In the genomic region with DNA sequence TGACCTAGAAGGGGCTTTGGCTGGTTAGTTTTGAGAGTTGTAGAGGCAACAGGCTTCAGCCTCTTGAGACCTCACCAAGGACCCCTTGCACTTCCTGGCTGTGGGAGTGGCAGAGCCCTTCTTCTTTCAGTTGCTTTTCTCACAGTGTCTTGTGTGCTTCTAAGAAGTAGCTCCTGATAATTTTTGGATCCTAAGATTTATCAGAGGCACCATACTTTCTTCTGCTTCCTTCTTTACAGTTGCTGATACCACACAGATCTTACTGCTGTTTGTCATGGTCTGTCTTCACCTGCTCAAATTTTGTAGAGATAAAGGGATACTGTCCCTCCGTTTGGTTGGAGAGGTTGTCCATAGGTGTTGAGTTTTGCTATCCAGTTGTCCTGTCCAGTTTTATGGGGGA, we compare ENCODE assay signal across 21 cellular contexts. TPM values are rescaled to one million over a fixed set of nuclear protein-coding genes. Genes with fewer than 3 reads are reported as not detected.
DNase-seq lines count a peak whose midpoint lies in the region; ATAC-seq and TF ChIP-seq lines count a peak whose summit lies in the region.
"Had no signal": no experiment of that assay in that cellular context is flagged by ENCODE, and none has a peak within 500 bp of the region (broad histone marks: within the 10 kb centered on the region; RNA-seq: fewer than 3 reads in every experiment).

No MANE protein-coding gene starts in this region.

- no peak for ATAC-seq in right cardiac atrium
- no peak for ATAC-seq in stimulated activated naive B cell treated with anti-CD40 and anti-IgM and Interleukin-4, amounts not matched to agents 10 μg/mL and 1 μg/mL and 100 μg/mL, for 72 hours (replicated peaks)
- ATAC-seq: CD8-positive, alpha-beta T cell; HepG2; Panc1 had no signal

- 25% methylated on average over 1 of the region's 1 CpG for WGBS in right cardiac atrium

- TF ChIP-seq CTCF in cardiac muscle cell (IDR thresholded peaks at IDR 0.05; ENCODE audit: low read depth, low read length) (no peak), fibroblast of pulmonary artery (IDR thresholded peaks at IDR 0.05; ENCODE audit: low read length, missing control alignments) (no peak)

- DNase-seq in cardiac muscle cell (ENCODE audit: low read depth in 1 of 2, low spot score in 1 of 2) (no peak), right cardiac atrium (no peak), OCI-M2 (lab: John Stamatoyannopoulos, UW; ENCODE audit: unreplicated experiment) (peak; percentile 25), fibroblast of pulmonary artery (ENCODE audit: low read depth) (no peak), AML-193 (lab: John Stamatoyannopoulos, UW) (no peak), NCI-H146 treated with DMSO at 0.1 percent for 48 hours (lab: John Stamatoyannopoulos, UW; ENCODE audit: unreplicated experiment) (no peak), GM03348 (ENCODE audit: low spot score) (no peak)
- DNase-seq in stimulated activated naive B cell treated with anti-CD40 and anti-IgM and Interleukin-4, amounts not matched to agents 10 μg/mL and 1 μg/mL and 100 μg/mL, for 72 hours = no peak
- DNase-seq: 8988T; Calu3; CD8-positive, alpha-beta T cell; DMS53; GOT3; NCI-H1417 treated with DMSO at 0.1 percent for 48 hours; NCI-H1930; NCI-H345; NCI-H524 treated with DMSO at 0.1 percent for 48 hours; SJCRH30 had no signal

- intact Hi-C loops in right cardiac atrium (cut with DNase I) = no loop called here

- H3K4me1 Mint-ChIP-seq in stimulated activated naive B cell treated with anti-CD40 and anti-IgM and Interleukin-4, amounts not matched to agents 10 μg/mL and 1 μg/mL and 100 μg/mL, for 72 hours = peaks cover 10 to 28% of the 10 kb centered on the region in 2 donors

- H3K4me1 ChIP-seq in cardiac muscle cell (ENCODE audit: low read depth) = peaks cover 12% of the 10 kb centered on the region
- no peaks in the 10 kb centered on the region for H3K4me1 ChIP-seq in right cardiac atrium (ENCODE audit: control insufficient read depth, insufficient read depth, low read length)
- H3K4me1 ChIP-seq: SJCRH30 had no signal

- H3K9me3 ChIP-seq in cardiac muscle cell (ENCODE audit: low read depth) = no peaks in the 10 kb centered on the region
- no peaks in the 10 kb centered on the region for H3K9me3 ChIP-seq in right cardiac atrium (ENCODE audit: control insufficient read depth, low read length)

- peaks cover 8 to 13% of the 10 kb centered on the region in 2 donors for H3K9me3 Mint-ChIP-seq in stimulated activated naive B cell treated with anti-CD40 and anti-IgM and Interleukin-4, amounts not matched to agents 10 μg/mL and 1 μg/mL and 100 μg/mL, for 72 hours

- H3K27ac Mint-ChIP-seq in stimulated activated naive B cell treated with anti-CD40 and anti-IgM and Interleukin-4, amounts not matched to agents 10 μg/mL and 1 μg/mL and 100 μg/mL, for 72 hours = peak overlapping the region; percentile 26
- H3K27ac Mint-ChIP-seq: CD8-positive, alpha-beta T cell had no signal

- peaks cover 29 to 34% of the 10 kb centered on the region in 2 donors for H3K36me3 Mint-ChIP-seq in stimulated activated naive B cell treated with anti-CD40 and anti-IgM and Interleukin-4, amounts not matched to agents 10 μg/mL and 1 μg/mL and 100 μg/mL, for 72 hours

- H3K27me3 ChIP-seq in cardiac muscle cell = no peaks in the 10 kb centered on the region
- no peaks in the 10 kb centered on the region for H3K27me3 ChIP-seq in right cardiac atrium (ENCODE audit: control insufficient read depth, insufficient read depth)
- H3K27me3 ChIP-seq: SJCRH30 had no signal

- no peaks in the 10 kb centered on the region for H3K27me3 Mint-ChIP-seq in stimulated activated naive B cell treated with anti-CD40 and anti-IgM and Interleukin-4, amounts not matched to agents 10 μg/mL and 1 μg/mL and 100 μg/mL, for 72 hours

- H3K4me3 ChIP-seq in cardiac muscle cell (no peak overlapping the region), right cardiac atrium (ENCODE audit: low read length) (no peak overlapping the region), fibroblast of pulmonary artery (replicated peaks; ENCODE audit: low read depth, low read length) (peak overlapping the region; percentile 18)
- H3K4me3 ChIP-seq: SJCRH30 had no signal

- no peak overlapping the region for H3K4me3 Mint-ChIP-seq in stimulated activated naive B cell treated with anti-CD40 and anti-IgM and Interleukin-4, amounts not matched to agents 10 μg/mL and 1 μg/mL and 100 μg/mL, for 72 hours
- H3K4me3 Mint-ChIP-seq: CD8-positive, alpha-beta T cell had no signal

- no peaks in the 10 kb centered on the region for H3K36me3 ChIP-seq in cardiac muscle cell

- peak overlapping the region; percentile 13 for H3K27ac ChIP-seq in cardiac muscle cell
- no peak overlapping the region for H3K27ac ChIP-seq in right cardiac atrium (ENCODE audit: low read length)
- H3K27ac ChIP-seq: KMS-11, SJCRH30 had no signal

RNA-seq across cellular contexts. Expression of a gene that starts 33.8 kb away (rescaled TPM):
- 15.6 and 16.2 TPM in 2 replicates for total RNA-seq in cardiac muscle cell
- 22.8 and 34.4 TPM in 2 replicates for polyA plus RNA-seq in cardiac muscle cell
- total RNA-seq in right cardiac atrium = 1 to 10 TPM; 7.6 to 9.6 (median 7.9) TPM
- polyA plus RNA-seq in right cardiac atrium = 4.9 TPM
